Comparison of ENCODE assay signal across 18 cellular contexts in the genomic region with DNA sequence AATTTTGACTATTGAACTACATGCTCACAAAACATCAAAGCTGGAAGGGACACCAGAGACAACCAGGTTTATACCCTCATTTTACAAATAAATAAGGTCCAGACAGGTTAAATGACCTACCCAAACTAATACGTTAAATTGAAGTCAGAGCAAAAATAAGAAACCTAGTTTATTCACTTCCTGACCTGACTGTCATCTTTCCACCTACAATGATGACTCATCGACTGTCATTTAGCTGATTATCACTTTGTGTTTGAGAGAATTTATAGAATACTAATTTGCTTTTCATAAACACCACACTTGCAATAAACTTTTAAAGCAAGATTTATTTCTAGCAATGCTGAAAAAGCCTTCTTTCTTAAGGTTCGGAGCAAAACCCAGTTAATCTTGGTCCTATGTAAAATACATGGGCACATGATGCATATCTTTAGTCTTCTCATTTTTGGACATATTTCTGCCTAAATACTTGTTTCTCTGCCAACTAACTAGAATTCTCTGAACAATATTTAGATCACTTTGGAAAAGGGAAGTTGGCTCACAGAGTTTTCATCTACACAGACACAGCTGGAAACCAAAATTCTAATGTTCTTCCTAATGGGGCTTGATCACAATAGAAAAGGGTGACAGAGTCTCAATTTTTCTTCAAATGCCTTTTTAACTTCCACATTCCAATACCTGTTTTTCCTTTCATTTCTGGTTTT. TPM values are rescaled to one million over a fixed set of nuclear protein-coding genes. Genes with fewer than 3 reads are reported as not detected.
DNase-seq lines count a peak whose midpoint lies in the region; ATAC-seq and TF ChIP-seq lines count a peak whose summit lies in the region.
"Had no signal": no experiment of that assay in that cellular context is flagged by ENCODE, and none has a peak within 500 bp of the region (broad histone marks: within the 10 kb centered on the region; RNA-seq: fewer than 3 reads in every experiment).

No MANE protein-coding gene starts in this region.

- H3K9me3 ChIP-seq in HCT116 (ENCODE audit: control insufficient read depth in 1 of 2, insufficient read depth in 1 of 2, low read depth in 1 of 2, low read length in 2 of 2) (no peaks in the 10 kb centered on the region), H9 (ENCODE audit: control insufficient read depth, low read depth, low read length) (no peaks in the 10 kb centered on the region), A673 (ENCODE audit: low read depth, low read length, poor library complexity, severe bottlenecking) (no peaks in the 10 kb centered on the region)
- H3K9me3 ChIP-seq: psoas muscle had no signal

- no peak overlapping the region for H3T11ph ChIP-seq in H9 (ENCODE audit: low read length)

- no peak overlapping the region for H3K9ac ChIP-seq in HCT116 (ENCODE audit: low read length)
- no peak overlapping the region for H3K9ac ChIP-seq in H9 (ENCODE audit: extremely low read depth, insufficient read length, low read length)
- H3K9ac ChIP-seq: KMS-11 had no signal

- H2AFZ ChIP-seq in HCT116 (ENCODE audit: low read depth, low read length, poor library complexity, severe bottlenecking) (no peak overlapping the region), H9 (ENCODE audit: low read length) (no peak overlapping the region)

- H3K27ac Mint-ChIP-seq in T-helper 2 cell treated with Interferon-gamma antibody and Interleukin-4, amounts not matched to agents 5 μg/mL and 100 μg/mL, for 36 hours = peak overlapping the region; percentile 81
- H3K27ac Mint-ChIP-seq in H9 = no peak overlapping the region; a peak in 1 of 7 replicates
- H3K27ac Mint-ChIP-seq: activated B cell treated with CpG ODN at 0.5 μM for 24 hours had no signal

- H3K4me3 ChIP-seq in HCT116 (replicated peaks in 1 of 2; ENCODE audit: low read depth in 1 of 2, low read length in 2 of 2) = no peak overlapping the region
- no peak overlapping the region for H3K4me3 ChIP-seq in fibroblast of the aortic adventitia (ENCODE audit: low read depth, low read length)
- no peak overlapping the region for H3K4me3 ChIP-seq in A673 (ENCODE audit: low read depth, low read length, poor library complexity, severe bottlenecking)
- H3K4me3 ChIP-seq: psoas muscle had no signal

- H3K4me2 ChIP-seq in HCT116 (ENCODE audit: low read length) (no peak overlapping the region), H9 (ENCODE audit: insufficient read depth, insufficient read length, low read length) (no peak overlapping the region)
- H3K4me2 ChIP-seq: KMS-11 had no signal

- peak overlapping the region; percentile 16 for H3K4me3 Mint-ChIP-seq in T-helper 2 cell treated with Interferon-gamma antibody and Interleukin-4, amounts not matched to agents 5 μg/mL and 100 μg/mL, for 36 hours
- H3K4me3 Mint-ChIP-seq in H9 = no peak overlapping the region
- H3K4me3 Mint-ChIP-seq: activated B cell treated with CpG ODN at 0.5 μM for 24 hours had no signal

- H3K79me2 ChIP-seq in HCT116 (ENCODE audit: insufficient read depth, low read length) (no peaks in the 10 kb centered on the region), H9 (ENCODE audit: insufficient read depth, low read length) (no peaks in the 10 kb centered on the region)

- H3K27me3 Mint-ChIP-seq in T-helper 2 cell treated with Interferon-gamma antibody and Interleukin-4, amounts not matched to agents 5 μg/mL and 100 μg/mL, for 36 hours (ENCODE audit: low read depth) = no peaks in the 10 kb centered on the region
- H3K27me3 Mint-ChIP-seq in H9 (ENCODE audit: low read depth) = no peaks in the 10 kb centered on the region
- H3K27me3 Mint-ChIP-seq: activated B cell treated with CpG ODN at 0.5 μM for 24 hours had no signal

- H3K27ac ChIP-seq in HCT116 (ENCODE audit: low read depth, low read length) = no peak overlapping the region
- no peak overlapping the region for H3K27ac ChIP-seq in H9 (ENCODE audit: insufficient read length, low read depth, low read length)
- no peak overlapping the region for H3K27ac ChIP-seq in A673 (ENCODE audit: low read depth, low read length, poor library complexity, severe bottlenecking)
- H3K27ac ChIP-seq: KMS-11, psoas muscle had no signal

- H3K79me1 ChIP-seq in H9 (ENCODE audit: insufficient read depth, low read depth, low read length, poor library complexity, severe bottlenecking) = no peaks in the 10 kb centered on the region

- intact Hi-C loops in HCT116 (cut with micrococcal nuclease) = no loop called here
- intact Hi-C loops in A673 (cut with micrococcal nuclease; ENCODE audit: unreplicated experiment) = no loop called here

- peaks cover 12% of the 10 kb centered on the region for H3K36me3 Mint-ChIP-seq in T-helper 2 cell treated with Interferon-gamma antibody and Interleukin-4, amounts not matched to agents 5 μg/mL and 100 μg/mL, for 36 hours (ENCODE audit: low read depth)
- no peaks in the 10 kb centered on the region for H3K36me3 Mint-ChIP-seq in H9 (ENCODE audit: insufficient read depth in 1 of 3, low read depth in 3 of 3)

- no peaks in the 10 kb centered on the region for H3K9me2 ChIP-seq in HCT116 (ENCODE audit: insufficient read depth)

- H3K27me3 ChIP-seq in HCT116 (ENCODE audit: insufficient read depth, low read length) = no peaks in the 10 kb centered on the region
- H3K27me3 ChIP-seq in H9 (ENCODE audit: insufficient read depth, low read length) = no peaks in the 10 kb centered on the region
- no peaks in the 10 kb centered on the region for H3K27me3 ChIP-seq in A673 (replicated peaks; ENCODE audit: insufficient read depth, low read depth, low read length, poor library complexity)

- no peak overlapping the region for H2BK12ac ChIP-seq in H9 (ENCODE audit: insufficient read length, low read depth, low read length)

- no peak overlapping the region for H3K56ac ChIP-seq in H9 (ENCODE audit: insufficient read length, low read depth, low read length)

- H3K18ac ChIP-seq in H9 (ENCODE audit: insufficient read length, low read depth, low read length) = no peak overlapping the region

- CTCF ChIA-PET in HCT116 (lab: Charles Lee) = no interaction called here
- CTCF ChIA-PET in A673 (lab: Charles Lee) = no interaction called here

- no peaks in the 10 kb centered on the region for H3K23me2 ChIP-seq in H9 (ENCODE audit: insufficient read length, low read depth, low read length, poor library complexity, severe bottlenecking)

- H2AK5ac ChIP-seq in H9 (ENCODE audit: insufficient read length, low read length) = no peak overlapping the region

- peaks cover 59% of the 10 kb centered on the region for H3K4me1 Mint-ChIP-seq in T-helper 2 cell treated with Interferon-gamma antibody and Interleukin-4, amounts not matched to agents 5 μg/mL and 100 μg/mL, for 36 hours (ENCODE audit: low read depth)
- peaks cover 19 to 23% of the 10 kb centered on the region in 2 experiments for H3K4me1 Mint-ChIP-seq in H9

- H3K23ac ChIP-seq in H9 (ENCODE audit: insufficient read length, low read depth, low read length) = no peak overlapping the region

- H4K8ac ChIP-seq in H9 (replicated peaks; ENCODE audit: insufficient read length, low read depth, low read length) = no peak overlapping the region

- BruUV-seq in HCT116 (replicated peaks; lab: Mats Ljungman, UMichigan) (no TSS peak), A673 (replicated peaks; lab: Mats Ljungman, UMichigan) (no TSS peak)

- DNase-seq in activated CD4-positive, CD25-positive, alpha-beta regulatory T cell treated with anti-CD3 and anti-CD28 coated beads, Interleukin-2, amount 50 U/mL, for 72 hours = no peak
- DNase-seq in HCT116 (ENCODE audit: low read depth, low spot score) = no peak
- no peak for DNase-seq in T-helper 2 cell treated with Interferon-gamma antibody and Interleukin-4, amounts not matched to agents 5 μg/mL and 100 μg/mL, for 36 hours (ENCODE audit: low spot score)
- peak; percentile 15 for DNase-seq in fibroblast of the aortic adventitia (ENCODE audit: low read depth)
- no peak for DNase-seq in NAMALWA (ENCODE audit: low spot score)
- DNase-seq in H9 = no peak
- DNase-seq in A673 (ENCODE audit: low spot score) = no peak
- DNase-seq: activated B cell treated with CpG ODN at 0.5 μM for 24 hours; amniotic stem cell; DMS79 treated with DMSO at 0.1 percent for 48 hours; effector CD8-positive, alpha-beta T cell; hippocampal formation; mesenchymal stem cell; psoas muscle; stimulated activated CD4-positive, alpha-beta T cell treated with anti-CD3 and anti-CD28 coated beads, Interleukin-4, amount 100 ng/mL, for 4 hours had no signal

- H3K4me1 ChIP-seq in HCT116 (ENCODE audit: control insufficient read depth in 1 of 2, insufficient read depth in 2 of 2, low read length in 2 of 2) (peaks cover 0 to 13% of the 10 kb centered on the region in 2 experiments; a peak in 2 of 4 replicates), H9 (ENCODE audit: insufficient read depth, low read length) (no peaks in the 10 kb centered on the region; the same call in 1 of the 2 replicates), A673 (ENCODE audit: insufficient read depth, low read length, poor library complexity, severe bottlenecking) (peaks cover 25% of the 10 kb centered on the region)

- H2BK120ac ChIP-seq in H9 (ENCODE audit: low read depth, low read length, poor library complexity, severe bottlenecking) = no peak overlapping the region

- WGBS in H9 (ENCODE audit: extremely low coverage, insufficient read length, low lambda C conversion rate) = no CpG with 5 or more reads among the region's 3 CpGs

- no peak overlapping the region for H3K4ac ChIP-seq in H9 (ENCODE audit: low read depth, low read length)

- H2BK20ac ChIP-seq in H9 (ENCODE audit: low read depth, low read length, poor library complexity, severe bottlenecking) = no peak overlapping the region

- H4K20me1 ChIP-seq in HCT116 (ENCODE audit: insufficient read depth) (no peaks in the 10 kb centered on the region), H9 (ENCODE audit: control insufficient read depth, insufficient read depth, insufficient read length) (no peaks in the 10 kb centered on the region)

- no peak for TF ChIP-seq CTCF in HCT116 (IDR thresholded peaks at IDR 0.05 in 2 of 3, conservative IDR thresholded peaks at IDR 0.05 in 1 of 3; ENCODE audit: borderline replicate concordance in 1 of 3, insufficient read depth in 1 of 3, low read depth in 2 of 3, low read length in 2 of 3)
- no peak for TF ChIP-seq CTCF in fibroblast of the aortic adventitia (IDR thresholded peaks at IDR 0.05; ENCODE audit: insufficient read depth, low read length)
- no peak for TF ChIP-seq CTCF in H9 (conservative IDR thresholded peaks at IDR 0.05)
- no peak for TF ChIP-seq CTCF in A673 (conservative IDR thresholded peaks at IDR 0.05; ENCODE audit: low read depth, low read length)

- peak; percentile 70 to 71 for ATAC-seq in activated CD4-positive, CD25-positive, alpha-beta regulatory T cell treated with anti-CD3 and anti-CD28 coated beads, Interleukin-2, amount 50 U/mL, for 24 hours
- no peak for ATAC-seq in HCT116
- ATAC-seq: Panc1, psoas muscle had no signal

- POLR2A ChIA-PET in HCT116 (lab: Charles Lee) = no interaction called here
- POLR2A ChIA-PET in A673 (lab: Charles Lee; ENCODE audit: low non-redundant PET) = interaction anchor here (0.6 kb wide), 1 partner anchor 10 kb away, joined by 3 read pairs; no protein-coding TSS in a partner anchor

- TF ChIP-seq RAD21 in HCT116 (IDR thresholded peaks at IDR 0.05; ENCODE audit: low read depth) = no peak

- H3K14ac ChIP-seq in H9 (ENCODE audit: insufficient read depth, low read length) = no peak overlapping the region

- no peak for TF ChIP-seq POLR2A in HCT116 (IDR thresholded peaks at IDR 0.05; ENCODE audit: borderline replicate concordance, extremely low read depth, insufficient read depth, insufficient read length)

- H4K5ac ChIP-seq in H9 (ENCODE audit: insufficient read length, low read depth, low read length) = no peak overlapping the region

- no peak overlapping the region for H2BK5ac ChIP-seq in H9 (ENCODE audit: insufficient read length, low read length)

- no peak overlapping the region for H2BK15ac ChIP-seq in H9 (ENCODE audit: low read depth, low read length)

- RAD21 ChIA-PET in HCT116 (lab: Charles Lee; ENCODE audit: low non-redundant PET in 1 of 2, low total read pairs in 2 of 2, uncharacterized antibody in 2 of 2, unreplicated experiment in 2 of 2) = no interaction called here

- no peaks in the 10 kb centered on the region for H3K36me3 ChIP-seq in HCT116 (ENCODE audit: control insufficient read depth in 1 of 2, insufficient read depth in 2 of 2, low read length in 2 of 2)
- H3K36me3 ChIP-seq in A673 (ENCODE audit: insufficient read depth, low read length, poor library complexity, severe bottlenecking) = no peaks in the 10 kb centered on the region

- H4K91ac ChIP-seq in H9 (ENCODE audit: insufficient read length, low read depth, low read length) = no peak overlapping the region

- H3K9me3 Mint-ChIP-seq in T-helper 2 cell treated with Interferon-gamma antibody and Interleukin-4, amounts not matched to agents 5 μg/mL and 100 μg/mL, for 36 hours = peaks cover 11% of the 10 kb centered on the region
- no peaks in the 10 kb centered on the region for H3K9me3 Mint-ChIP-seq in H9
- H3K9me3 Mint-ChIP-seq: activated B cell treated with CpG ODN at 0.5 μM for 24 hours had no signal

RNA-seq across cellular contexts. Expression of a gene that starts 16.7 kb away (rescaled TPM):
- 0.07 TPM for total RNA-seq in HCT116 (2021; ENCODE audit: unreplicated experiment)
- not detected in 2 replicates for polyA plus RNA-seq in HCT116 (2012)
- 2.7 and 5.0 TPM in 2 replicates for total RNA-seq in fibroblast of the aortic adventitia (ENCODE audit: low replicate concordance)
- 0.77 and 1.0 TPM in 2 replicates for total RNA-seq in H9 (2021)
- not detected in 2 replicates for total RNA-seq in A673 (2021)
- total RNA-seq: activated B cell treated with CpG ODN at 0.5 μM for 24 hours had no signal
